17 cellular contexts compared by ENCODE assay signal in the genomic region with DNA sequence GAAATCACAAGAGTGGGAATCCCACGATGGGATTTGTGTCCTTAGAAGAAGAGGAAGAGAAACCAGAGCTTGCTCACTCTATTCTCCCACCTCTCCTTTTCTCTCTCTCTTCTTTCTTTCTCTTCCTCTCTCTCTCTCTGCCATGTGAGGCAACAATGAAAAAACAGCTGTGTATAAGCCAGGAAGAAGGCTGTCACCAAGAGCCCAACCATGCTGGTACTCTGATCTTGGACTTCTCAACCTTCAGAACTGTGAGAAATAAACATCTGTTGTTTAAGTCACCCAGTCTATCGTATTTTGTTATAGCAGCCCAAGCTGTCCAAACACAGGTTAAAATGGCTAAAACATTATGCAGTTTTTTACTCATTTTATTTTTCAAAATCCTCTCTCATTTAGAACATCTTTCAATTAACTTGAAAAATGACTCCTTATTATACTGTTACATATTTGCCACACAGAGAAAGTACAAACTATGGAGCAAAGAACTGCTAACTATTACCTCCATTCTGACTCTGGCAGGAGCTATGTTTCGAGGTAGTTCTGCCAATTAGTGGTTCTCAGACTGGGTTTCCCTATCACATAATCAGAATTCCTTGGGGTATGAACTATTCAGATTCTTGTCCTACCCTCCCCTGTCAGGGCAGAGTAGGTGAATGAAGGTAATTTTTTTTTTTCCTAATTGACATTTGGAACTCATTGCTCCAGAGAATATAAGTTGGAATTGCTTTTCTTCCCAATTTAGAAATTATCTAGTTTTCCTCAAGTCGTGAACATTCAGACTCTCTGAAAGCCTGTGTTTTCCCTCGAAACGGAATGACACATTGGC.
DNase-seq lines count a peak whose midpoint lies in the region; ATAC-seq and TF ChIP-seq lines count a peak whose summit lies in the region.
"Had no signal": no experiment of that assay in that cellular context is flagged by ENCODE, and none has a peak within 500 bp of the region (broad histone marks: within the 10 kb centered on the region; RNA-seq: fewer than 3 reads in every experiment).

No MANE protein-coding gene starts in this region.

- no peak overlapping the region for H3K23ac ChIP-seq in IMR-90 (ENCODE audit: low read depth, low read length)
- H3K23ac ChIP-seq in mesenchymal stem cell (ENCODE audit: low read length in 2 of 2): no peak overlapping the region

- no peak overlapping the region for H2BK20ac ChIP-seq in IMR-90 (ENCODE audit: low read depth, low read length)

- H2BK12ac ChIP-seq in mesenchymal stem cell (ENCODE audit: low read length in 2 of 2): no peak overlapping the region

- TF ChIP-seq POLR2A in IMR-90 (IDR thresholded peaks at IDR 0.05; ENCODE audit: low read depth, low read length): no peak

- TF ChIP-seq RAD21 in IMR-90 (IDR thresholded peaks at IDR 0.05; ENCODE audit: low read length): no peak

- H3K4ac ChIP-seq in IMR-90 (ENCODE audit: low read depth, low read length): no peak overlapping the region
- no peak overlapping the region for H3K4ac ChIP-seq in mesenchymal stem cell (ENCODE audit: low read depth in 1 of 2, low read length in 2 of 2)

- no peak overlapping the region for H4K8ac ChIP-seq in IMR-90 (ENCODE audit: low read depth in 2 of 2, low read length in 2 of 2)
- no peak overlapping the region for H4K8ac ChIP-seq in mesenchymal stem cell (ENCODE audit: low read length)

- no peak overlapping the region for H2AK9ac ChIP-seq in IMR-90 (replicated peaks; ENCODE audit: low read depth, low read length, poor library complexity)

- no peak overlapping the region for H3K4me2 ChIP-seq in IMR-90 (ENCODE audit: low read depth, low read length)
- no peak overlapping the region for H3K4me2 ChIP-seq in mesenchymal stem cell (ENCODE audit: low read length, poor library complexity, severe bottlenecking)

- peaks cover 3% of the 10 kb centered on the region; the same call in 1 of the 2 replicates for H3K4me1 ChIP-seq in IMR-90 (ENCODE audit: control insufficient read depth, insufficient read depth, low read length)
- H3K4me1 ChIP-seq in mesenchymal stem cell (ENCODE audit: control insufficient read depth, insufficient read depth, low read depth, low read length): peaks cover 5% of the 10 kb centered on the region
- H3K4me1 ChIP-seq: prostate gland had no signal

- H3K36me3 ChIP-seq in IMR-90 (ENCODE audit: control insufficient read depth, insufficient read depth, low read length) (no peaks in the 10 kb centered on the region), mesenchymal stem cell (ENCODE audit: control insufficient read depth in 1 of 2, insufficient read depth in 2 of 2, low read depth in 1 of 2, low read length in 2 of 2) (no peaks in the 10 kb centered on the region)
- H3K36me3 ChIP-seq: prostate gland had no signal

- peak; percentile 60 for DNase-seq in Daoy (ENCODE audit: low read depth)
- DNase-seq in IMR-90: no peak
- DNase-seq in mesenchymal stem cell: no peak
- DNase-seq in occipital lobe (lab: John Stamatoyannopoulos, UW): no peak
- no peak for DNase-seq in NCI-H128 (lab: John Stamatoyannopoulos, UW; ENCODE audit: unreplicated experiment)
- DNase-seq: activated CD4-positive, alpha-beta T cell treated with anti-CD3 and anti-CD28 coated beads, Interleukin-2, amount 10 ng/mL, durations not matched to agents 7 days and 5 days; activated naive CD8-positive, alpha-beta T cell treated with anti-CD3 and anti-CD28 coated beads, Interleukin-2, amount 50 U/mL, for 24 hours; activated T-cell treated with anti-CD3 and anti-CD28 coated beads, Interleukin-2, amount 50 U/mL, for 1 hour; Kasumi-1 had no signal

- no peaks in the 10 kb centered on the region for H3K79me1 ChIP-seq in IMR-90 (ENCODE audit: low read depth in 1 of 2, low read length in 2 of 2)
- no peaks in the 10 kb centered on the region for H3K79me1 ChIP-seq in mesenchymal stem cell (replicated peaks; ENCODE audit: low read length, poor library complexity, severe bottlenecking)

- H3K18ac ChIP-seq in IMR-90 (ENCODE audit: low read depth, low read length): no peak overlapping the region; the same call in 1 of the 2 replicates
- H3K18ac ChIP-seq in mesenchymal stem cell (ENCODE audit: low read depth in 1 of 2, low read length in 2 of 2): no peak overlapping the region

- CTCF ChIA-PET in IMR-90 (lab: Yijun Ruan, JAX): interaction anchor here (0.7 to 0.8 kb wide), 2 partner anchors 57 to 1733 kb away, joined by 3 to 4 read pairs; no protein-coding TSS in a partner anchor

- intact Hi-C loops in IMR-90 (cut with micrococcal nuclease): no loop called here

- in situ Hi-C loops in IMR-90 (cut with MboI; ENCODE audit: low sequenced_read_pairs): no loop called here

- H3K14ac ChIP-seq in IMR-90 (replicated peaks; ENCODE audit: low read depth, low read length) (no peak overlapping the region), mesenchymal stem cell (ENCODE audit: low read length in 2 of 2) (no peak overlapping the region)

- no peak overlapping the region for H3K56ac ChIP-seq in IMR-90 (ENCODE audit: extremely low read depth, insufficient read depth, low read length)

- H2AFZ ChIP-seq in IMR-90 (replicated peaks; ENCODE audit: low read length, poor library complexity) (no peak overlapping the region), mesenchymal stem cell (ENCODE audit: low read depth, low read length) (no peak overlapping the region)

- WGBS in IMR-90 (ENCODE audit: extremely low coverage in 2 of 2, insufficient read length in 1 of 2), 2 experiments: 7% methylated on average over 3 of the region's 6 CpGs; no CpG with 5 or more reads in 1 of the 2 experiments
- WGBS in mesenchymal stem cell: 89% methylated on average over 5 of the region's 6 CpGs

- BruUV-seq in IMR-90 (replicated peaks; lab: Mats Ljungman, UMichigan): no TSS peak

- H2BK15ac ChIP-seq in IMR-90 (ENCODE audit: low read depth, low read length) (no peak overlapping the region), mesenchymal stem cell (ENCODE audit: low read depth, poor library complexity, severe bottlenecking) (no peak overlapping the region)

- H3K9me3 ChIP-seq in IMR-90 (ENCODE audit: control insufficient read depth, insufficient read depth, low read length): no peaks in the 10 kb centered on the region
- H3K9me3 ChIP-seq in mesenchymal stem cell (ENCODE audit: control insufficient read depth, low read length): no peaks in the 10 kb centered on the region
- H3K9me3 ChIP-seq: prostate gland had no signal

- no peaks in the 10 kb centered on the region for H4K20me1 ChIP-seq in IMR-90 (ENCODE audit: insufficient read depth, low read length)

- peaks cover 7% of the 10 kb centered on the region for H3K9me1 ChIP-seq in IMR-90 (ENCODE audit: insufficient read depth, low read length)

- dilution Hi-C loops in IMR-90 (cut with HindIII; ENCODE audit: low sequenced_read_pairs, unreplicated experiment): no loop called here

- H3K27me3 ChIP-seq in IMR-90 (ENCODE audit: control insufficient read depth, insufficient read depth, low read length): no peaks in the 10 kb centered on the region
- no peaks in the 10 kb centered on the region for H3K27me3 ChIP-seq in mesenchymal stem cell (ENCODE audit: control insufficient read depth in 1 of 2, insufficient read depth in 1 of 2, low read length in 2 of 2)

- no peak overlapping the region for H3K4me3 ChIP-seq in IMR-90 (ENCODE audit: insufficient read depth, low read depth, low read length)
- H3K4me3 ChIP-seq in mesenchymal stem cell (ENCODE audit: insufficient read depth in 1 of 2, low read depth in 1 of 2, low read length in 2 of 2): no peak overlapping the region
- H3K4me3 ChIP-seq: coronary artery, prostate gland had no signal

- POLR2A ChIA-PET in IMR-90 (lab: Charles Lee; ENCODE audit: unreplicated experiment): no interaction called here

- ATAC-seq in IMR-90 (ENCODE audit: low read depth) (no peak), GM19351 (IDR thresholded peaks at IDR 0.05; ENCODE audit: unreplicated experiment) (no peak), HG03039 (IDR thresholded peaks at IDR 0.05; ENCODE audit: unreplicated experiment) (no peak)
- ATAC-seq: activated naive CD8-positive, alpha-beta T cell treated with anti-CD3 and anti-CD28 coated beads, Interleukin-2, amount 50 U/mL, for 24 hours; esophagus mucosa; HCT116 had no signal

- H3K27ac ChIP-seq in IMR-90 (ENCODE audit: insufficient read depth, low read length): no peak overlapping the region
- peak overlapping the region; percentile 69 for H3K27ac ChIP-seq in VCaP
- no peak overlapping the region for H3K27ac ChIP-seq in mesenchymal stem cell (ENCODE audit: low read length, poor library complexity, severe bottlenecking)
- H3K27ac ChIP-seq: HL-60, prostate gland had no signal

- H2AK5ac ChIP-seq in IMR-90 (ENCODE audit: low read depth, low read length) (peak overlapping the region; percentile 27; the same call in 1 of the 2 replicates), mesenchymal stem cell (ENCODE audit: low read length, severe bottlenecking) (no peak overlapping the region)

- H2BK5ac ChIP-seq in IMR-90 (ENCODE audit: low read depth, low read length, poor library complexity, severe bottlenecking) (no peak overlapping the region), mesenchymal stem cell (ENCODE audit: low read depth, low read length, poor library complexity, severe bottlenecking) (no peak overlapping the region)

- no peak overlapping the region for H4K5ac ChIP-seq in IMR-90 (ENCODE audit: low read depth, low read length)

- no peak for TF ChIP-seq CTCF in IMR-90 (conservative IDR thresholded peaks at IDR 0.05; ENCODE audit: low read depth, low read length)
- TF ChIP-seq CTCF in VCaP (conservative IDR thresholded peaks at IDR 0.05): no peak

- H4K91ac ChIP-seq in IMR-90 (ENCODE audit: insufficient read depth, low read depth, low read length): no peak overlapping the region
- no peak overlapping the region for H4K91ac ChIP-seq in mesenchymal stem cell (ENCODE audit: low read length)

- no peak overlapping the region for H2BK120ac ChIP-seq in IMR-90 (ENCODE audit: low read depth, low read length)
- H2BK120ac ChIP-seq in mesenchymal stem cell (ENCODE audit: low read depth, low read length): no peak overlapping the region

- no peak overlapping the region for H3K9ac ChIP-seq in IMR-90 (ENCODE audit: low read depth, low read length)
- peak overlapping the region; percentile 46 for H3K9ac ChIP-seq in mesenchymal stem cell (ENCODE audit: low read length)

TF ChIP-seq in IMR-90, 13 proteins besides CTCF, POLR2A, EP300 and RAD21 (continues in another document):
- no peak for TF ChIP-seq MXI1 (IDR thresholded peaks at IDR 0.05; ENCODE audit: borderline replicate concordance, low read depth, low read length)
- no peak for TF ChIP-seq FOS (IDR thresholded peaks at IDR 0.05; ENCODE audit: low read depth, low read length)
- no peak for TF ChIP-seq CEBPB (IDR thresholded peaks at IDR 0.05; ENCODE audit: low read depth, low read length)
- TF ChIP-seq RFX5 (IDR thresholded peaks at IDR 0.05; ENCODE audit: low read depth, low read length): no peak
- TF ChIP-seq NFE2L2 (IDR thresholded peaks at IDR 0.05; ENCODE audit: low read depth, low read length): no peak
